11 cellular contexts compared by ENCODE assay signal in genomic region chr5:119410448-119411170, GRCh38. TPM values are rescaled to one million over a fixed set of nuclear protein-coding genes. Genes with fewer than 3 reads are reported as not detected.
DNase-seq lines count a peak whose midpoint lies in the region; ATAC-seq lines count a peak whose summit lies in the region.
"Had no signal": no experiment of that assay in that cellular context is flagged by ENCODE, and none has a peak within 500 bp of the region (broad histone marks: within the 10 kb centered on the region; RNA-seq: fewer than 3 reads in every experiment).

No MANE protein-coding gene starts in this region.

- H3K4me3 Mint-ChIP-seq in activated T-cell treated with anti-CD3 and anti-CD28 coated beads, Interleukin-2, amount 50 U/mL, for 24 hours: no peak overlapping the region
- no peak overlapping the region for H3K4me3 Mint-ChIP-seq in activated naive CD8-positive, alpha-beta T cell treated with anti-CD3 and anti-CD28 coated beads for 36 hours

- peak overlapping the region; percentile 85 for H3K4me2 ChIP-seq in skeletal muscle satellite cell (ENCODE audit: low read length)

- peaks cover 8% of the 10 kb centered on the region for H3K4me1 ChIP-seq in skeletal muscle satellite cell (ENCODE audit: control insufficient read depth, insufficient read depth, low read length)

- ATAC-seq in HG02759 (IDR thresholded peaks at IDR 0.05; ENCODE audit: unreplicated experiment): peak; percentile 43

- no peaks in the 10 kb centered on the region for H3K9me3 Mint-ChIP-seq in activated T-cell treated with anti-CD3 and anti-CD28 coated beads, Interleukin-2, amount 50 U/mL, for 24 hours
- H3K9me3 Mint-ChIP-seq in activated naive CD8-positive, alpha-beta T cell treated with anti-CD3 and anti-CD28 coated beads for 36 hours: no peaks in the 10 kb centered on the region

- no peak overlapping the region for H3K9ac ChIP-seq in skeletal muscle satellite cell (ENCODE audit: low read depth, low read length)

- no peaks in the 10 kb centered on the region for H3K36me3 Mint-ChIP-seq in activated T-cell treated with anti-CD3 and anti-CD28 coated beads, Interleukin-2, amount 50 U/mL, for 24 hours (ENCODE audit: low read depth)
- no peaks in the 10 kb centered on the region for H3K36me3 Mint-ChIP-seq in activated naive CD8-positive, alpha-beta T cell treated with anti-CD3 and anti-CD28 coated beads for 36 hours

- no peak for DNase-seq in activated T-cell treated with anti-CD3 and anti-CD28 coated beads, Interleukin-2, amount 50 U/mL, for 24 hours
- no peak for DNase-seq in activated T-cell treated with anti-CD3 and anti-CD28 coated beads, Interleukin-2, amount 50 U/mL, for 48 hours
- no peak for DNase-seq in activated naive CD8-positive, alpha-beta T cell treated with anti-CD3 and anti-CD28 coated beads for 36 hours
- DNase-seq in RPMI8226 (no peak), MV-4-11 (lab: John Stamatoyannopoulos, UW) (no peak), kidney tubule cell (ENCODE audit: low spot score) (no peak)
- DNase-seq: hypothalamus, NCI-H2171 treated with DMSO at 0.1 percent for 48 hours, retina had no signal

- no peaks in the 10 kb centered on the region for H3K27me3 Mint-ChIP-seq in activated T-cell treated with anti-CD3 and anti-CD28 coated beads, Interleukin-2, amount 50 U/mL, for 24 hours
- H3K27me3 Mint-ChIP-seq in activated naive CD8-positive, alpha-beta T cell treated with anti-CD3 and anti-CD28 coated beads for 36 hours: no peaks in the 10 kb centered on the region

- peak overlapping the region; percentile 90 for H3K27ac Mint-ChIP-seq in activated T-cell treated with anti-CD3 and anti-CD28 coated beads, Interleukin-2, amount 50 U/mL, for 24 hours
- peak overlapping the region; percentile 2 for H3K27ac Mint-ChIP-seq in activated naive CD8-positive, alpha-beta T cell treated with anti-CD3 and anti-CD28 coated beads for 36 hours

- peaks cover 45% of the 10 kb centered on the region for H3K4me1 Mint-ChIP-seq in activated T-cell treated with anti-CD3 and anti-CD28 coated beads, Interleukin-2, amount 50 U/mL, for 24 hours (ENCODE audit: low read depth)
- peaks cover 40% of the 10 kb centered on the region for H3K4me1 Mint-ChIP-seq in activated naive CD8-positive, alpha-beta T cell treated with anti-CD3 and anti-CD28 coated beads for 36 hours

- H3K4me3 ChIP-seq in skeletal muscle satellite cell (ENCODE audit: low read length): no peak overlapping the region

- H3K27me3 ChIP-seq in skeletal muscle satellite cell (ENCODE audit: control insufficient read depth, insufficient read depth, low read length): peaks cover 5% of the 10 kb centered on the region

- H3K36me3 ChIP-seq in skeletal muscle satellite cell (ENCODE audit: insufficient read depth, low read length): no peaks in the 10 kb centered on the region

- H3K9me3 ChIP-seq in skeletal muscle satellite cell (replicated peaks; ENCODE audit: low read length): no peaks in the 10 kb centered on the region

RNA-seq across cellular contexts. Expression of gene HSD17B4, which starts 41.7 kb away (rescaled TPM):
- total RNA-seq in activated naive CD8-positive, alpha-beta T cell treated with anti-CD3 and anti-CD28 coated beads for 36 hours: 10 to 100 TPM; 68.3 to 74.2 TPM
- 112 and 139 TPM in 2 replicates for total RNA-seq in skeletal muscle satellite cell (2012; rRNA removed)

RNA-seq across cellular contexts. Expression of gene TNFAIP8, which starts 54.8 kb away (rescaled TPM):
- total RNA-seq in activated naive CD8-positive, alpha-beta T cell treated with anti-CD3 and anti-CD28 coated beads for 36 hours: 100 to 1,000 TPM; 176 to 178 TPM
- 20.5 and 25.1 TPM in 2 replicates for total RNA-seq in skeletal muscle satellite cell (2012; rRNA removed)
